ENCODE assay signal across 18 cellular contexts in the genomic region with DNA sequence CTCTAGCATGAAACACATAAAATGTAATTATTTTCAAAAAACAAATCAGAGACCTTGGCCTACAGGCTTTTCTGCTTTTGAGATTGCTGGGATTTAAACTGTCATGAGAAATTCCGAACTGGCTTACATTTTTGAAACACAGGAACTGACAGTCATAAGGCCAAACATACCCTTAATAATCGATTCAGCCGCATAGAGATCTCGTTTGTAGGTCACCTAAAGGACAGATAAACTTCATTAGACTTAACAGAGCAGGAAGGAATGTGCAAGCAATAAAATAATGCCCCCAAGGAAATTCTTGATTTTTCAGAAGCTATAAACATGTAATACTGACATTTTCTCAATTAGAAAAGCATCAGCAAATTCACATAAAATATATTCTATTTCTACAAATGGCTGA.
DNase-seq lines count a peak whose midpoint lies in the region; ATAC-seq, FAIRE-seq and TF ChIP-seq lines count a peak whose summit lies in the region.
"Had no signal": no experiment of that assay in that cellular context is flagged by ENCODE, and none has a peak within 500 bp of the region (broad histone marks: within the 10 kb centered on the region; RNA-seq: fewer than 3 reads in every experiment).

No MANE protein-coding gene starts in this region.

- H3K27ac ChIP-seq in VCaP: peak overlapping the region; percentile 65; the same call in 1 of the 2 replicates
- H3K27ac ChIP-seq: C4-2B had no signal

- ATAC-seq in HG02623 (IDR thresholded peaks at IDR 0.05; ENCODE audit: unreplicated experiment): no peak
- ATAC-seq in HG03442 (IDR thresholded peaks at IDR 0.05; ENCODE audit: unreplicated experiment): no peak

- no peak for FAIRE-seq in HTR-8/SVneo (lab: Jason Lieb, UNC)
- FAIRE-seq: A204.1 had no signal

- TF ChIP-seq CTCF in VCaP (conservative IDR thresholded peaks at IDR 0.05): no peak

- DNase-seq in HTR-8/SVneo (ENCODE audit: insufficient read length, low spot score) (peak; percentile 5), renal cortical epithelial cell (ENCODE audit: low read depth) (peak; percentile 75), AG08396 (ENCODE audit: low spot score) (no peak)
- no peak for DNase-seq in activated naive CD4-positive, alpha-beta T cell (lab: John Stamatoyannopoulos, UW)
- DNase-seq: ACHN; AML-193; Caco-2; CD4-positive, alpha-beta T cell; DMS153; DMS79; GF-D8; GOT3; H9 had no signal

Comparison
In these comparisons a context has a peak if more than half of its experiments do, and no peak if none do; other contexts are left out.
1. DNase-seq: peak in HTR-8/SVneo (single experiment) and renal cortical epithelial cell (single experiment); none in AG08396 (single experiment) and activated naive CD4-positive, alpha-beta T cell (0 of 4).